1 cellular context compared by ENCODE assay signal in the genomic region with DNA sequence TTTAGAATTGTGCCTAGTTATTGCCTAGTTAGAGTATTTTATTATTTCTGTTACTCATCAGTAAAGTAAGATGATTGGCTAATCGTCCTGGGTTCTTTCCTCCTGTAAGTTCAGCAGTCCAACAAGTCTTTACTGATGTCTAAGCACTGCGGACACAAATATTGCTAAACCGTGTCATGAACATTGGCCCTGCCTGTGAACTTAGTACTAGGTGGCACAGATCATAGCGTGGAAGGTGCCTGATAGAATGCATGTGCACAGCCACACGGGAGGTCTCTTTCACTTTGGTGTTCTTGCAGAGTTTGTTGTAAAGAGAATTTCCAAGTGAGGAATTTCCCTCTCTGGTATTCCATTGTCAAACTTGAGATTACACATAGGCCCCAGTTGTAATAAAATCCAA.
TF ChIP-seq lines count a peak whose summit lies in the region.

No MANE protein-coding gene starts in this region.

TF ChIP-seq in HepG2, 621 proteins besides CTCF, POLR2A, EP300 and RAD21 (continued from another document and continues in another):
- TF ChIP-seq NFKB2 (CRISPR knock-in tag; IDR thresholded peaks at IDR 0.05; ENCODE audit: borderline replicate concordance), result no peak
- peak; percentile 91 for TF ChIP-seq DMAP1 (CRISPR knock-in tag; IDR thresholded peaks at IDR 0.05)
- TF ChIP-seq ZNF761 (CRISPR knock-in tag; conservative IDR thresholded peaks at IDR 0.05), result 0 out of 2 replicates have a peak, but pooled peaks have one; percentile 30
- TF ChIP-seq ZNF879 (CRISPR knock-in tag; IDR thresholded peaks at IDR 0.05), result 0 out of 2 replicates have a peak, but pooled peaks have one; percentile 55
- TF ChIP-seq ZNF263 (CRISPR knock-in tag; IDR thresholded peaks at IDR 0.05), result no peak
- TF ChIP-seq ZMYM4 (CRISPR knock-in tag; IDR thresholded peaks at IDR 0.05), result peak; percentile 88; the same call in 1 of the 2 replicates
- TF ChIP-seq ZMYM2 (CRISPR knock-in tag; IDR thresholded peaks at IDR 0.05), result peak; percentile 94
- TF ChIP-seq, protein P1, sequence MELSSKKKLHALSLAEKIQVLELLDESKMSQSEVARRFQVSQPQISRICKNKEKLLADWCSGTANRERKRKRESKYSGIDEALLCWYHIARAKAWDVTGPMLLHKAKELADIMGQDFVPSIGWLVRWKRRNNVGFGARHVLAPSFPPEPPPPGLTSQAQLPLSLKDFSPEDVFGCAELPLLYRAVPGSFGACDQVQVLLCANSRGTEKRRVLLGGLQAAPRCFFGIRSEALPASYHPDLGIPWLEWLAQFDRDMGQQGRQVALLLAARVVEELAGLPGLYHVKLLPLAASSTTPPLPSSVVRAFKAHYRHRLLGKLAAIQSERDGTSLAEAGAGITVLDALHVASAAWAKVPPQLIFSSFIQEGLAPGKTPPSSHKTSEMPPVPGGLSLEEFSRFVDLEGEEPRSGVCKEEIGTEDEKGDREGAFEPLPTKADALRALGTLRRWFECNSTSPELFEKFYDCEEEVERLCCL (CRISPR knock-in tag; IDR thresholded peaks at IDR 0.05; ENCODE audit: borderline replicate concordance), result no peak
- TF ChIP-seq BATF2 (CRISPR knock-in tag; IDR thresholded peaks at IDR 0.05), result no peak
- TF ChIP-seq HOXA3 (CRISPR knock-in tag; IDR thresholded peaks at IDR 0.05), result peak; percentile 87; the same call in 1 of the 2 replicates
- TF ChIP-seq ZNF274 (CRISPR knock-in tag; IDR thresholded peaks at IDR 0.05), result no peak
- peak; percentile 49; the same call in 1 of the 2 replicates for TF ChIP-seq YEATS2 (CRISPR knock-in tag; IDR thresholded peaks at IDR 0.05; ENCODE audit: borderline replicate concordance)
- no peak for TF ChIP-seq ATAD3A (CRISPR knock-in tag; IDR thresholded peaks at IDR 0.05)
- no peak for TF ChIP-seq SRSF9 (IDR thresholded peaks at IDR 0.05; ENCODE audit: borderline replicate concordance, insufficient read depth, low read depth, low read length, poor library complexity, severe bottlenecking)
- no peak for TF ChIP-seq SNAPC2 (CRISPR knock-in tag; IDR thresholded peaks at IDR 0.05)
- no peak for TF ChIP-seq NRL (CRISPR knock-in tag; IDR thresholded peaks at IDR 0.05; ENCODE audit: borderline replicate concordance)
- TF ChIP-seq FIP1L1 (IDR thresholded peaks at IDR 0.05; ENCODE audit: borderline replicate concordance, insufficient read depth, low read depth, low read length), result no peak
- no peak for TF ChIP-seq MTF2 (CRISPR knock-in tag; IDR thresholded peaks at IDR 0.05; ENCODE audit: borderline replicate concordance)
- TF ChIP-seq CSRNP1 (CRISPR knock-in tag; IDR thresholded peaks at IDR 0.05), result no peak
- TF ChIP-seq MAZ (IDR thresholded peaks at IDR 0.05; ENCODE audit: borderline replicate concordance, low read depth, low read length), result no peak
- TF ChIP-seq MAZ (CRISPR knock-in tag; IDR thresholded peaks at IDR 0.05; ENCODE audit: low read depth), result no peak; the same call in 1 of the 2 replicates
- TF ChIP-seq, protein P2, sequence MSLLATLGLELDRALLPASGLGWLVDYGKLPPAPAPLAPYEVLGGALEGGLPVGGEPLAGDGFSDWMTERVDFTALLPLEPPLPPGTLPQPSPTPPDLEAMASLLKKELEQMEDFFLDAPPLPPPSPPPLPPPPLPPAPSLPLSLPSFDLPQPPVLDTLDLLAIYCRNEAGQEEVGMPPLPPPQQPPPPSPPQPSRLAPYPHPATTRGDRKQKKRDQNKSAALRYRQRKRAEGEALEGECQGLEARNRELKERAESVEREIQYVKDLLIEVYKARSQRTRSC (CRISPR knock-in tag; IDR thresholded peaks at IDR 0.05; ENCODE audit: low read depth), result no peak
- TF ChIP-seq HMG20B (CRISPR knock-in tag; conservative IDR thresholded peaks at IDR 0.05), result 0 out of 2 replicates have a peak, but pooled peaks have one; percentile 25
- TF ChIP-seq RERE (CRISPR knock-in tag; IDR thresholded peaks at IDR 0.05; ENCODE audit: low read depth), result 0 out of 2 replicates have a peak, but pooled peaks have one; percentile 46
- peak; percentile 36; the same call in 1 of the 2 replicates for TF ChIP-seq MAFF (IDR thresholded peaks at IDR 0.05; ENCODE audit: low read depth, low read length)
- TF ChIP-seq ZNF772 (CRISPR knock-in tag; IDR thresholded peaks at IDR 0.05), result no peak
- peak; percentile 63; the same call in 1 of the 2 replicates for TF ChIP-seq NR2F2 (IDR thresholded peaks at IDR 0.05; ENCODE audit: borderline replicate concordance, low read depth)
- TF ChIP-seq MYC (CRISPR knock-in tag; IDR thresholded peaks at IDR 0.05; ENCODE audit: borderline replicate concordance), result peak; percentile 86
- no peak; the same call in 1 of the 2 replicates for TF ChIP-seq GATA4 (IDR thresholded peaks at IDR 0.05; ENCODE audit: borderline replicate concordance, low read depth)
- no peak for TF ChIP-seq PAX8 (CRISPR knock-in tag; IDR thresholded peaks at IDR 0.05; ENCODE audit: borderline replicate concordance)
- TF ChIP-seq ZNF383 (CRISPR knock-in tag; IDR thresholded peaks at IDR 0.05; ENCODE audit: borderline replicate concordance), result no peak
- no peak for TF ChIP-seq TSC22D2 (CRISPR knock-in tag; IDR thresholded peaks at IDR 0.05; ENCODE audit: borderline replicate concordance)
- no peak for TF ChIP-seq MED8 (CRISPR knock-in tag; IDR thresholded peaks at IDR 0.05; ENCODE audit: insufficient replicate concordance)
- no peak for TF ChIP-seq PCBP1 (IDR thresholded peaks at IDR 0.05; ENCODE audit: borderline replicate concordance, low read depth, low read length)
- no peak for TF ChIP-seq ZNF615 (CRISPR knock-in tag; IDR thresholded peaks at IDR 0.05; ENCODE audit: borderline replicate concordance)
- TF ChIP-seq NR3C1 (CRISPR knock-in tag; IDR thresholded peaks at IDR 0.05), result no peak
- no peak for TF ChIP-seq POLR2G (IDR thresholded peaks at IDR 0.05; ENCODE audit: low read depth, low read length)
- TF ChIP-seq FOXA1 (IDR thresholded peaks at IDR 0.05), result no peak
- peak; percentile 59 for TF ChIP-seq FOXA1 (CRISPR knock-in tag; IDR thresholded peaks at IDR 0.05)
- no peak for TF ChIP-seq ZNF781 (CRISPR knock-in tag; IDR thresholded peaks at IDR 0.05; ENCODE audit: borderline replicate concordance, not compliant biosample characterization)
- no peak for TF ChIP-seq ZBTB10 (CRISPR knock-in tag; IDR thresholded peaks at IDR 0.05; ENCODE audit: borderline replicate concordance)
- no peak for TF ChIP-seq ZNF234 (CRISPR knock-in tag; conservative IDR thresholded peaks at IDR 0.05)
- no peak for TF ChIP-seq CCDC6 (CRISPR knock-in tag; IDR thresholded peaks at IDR 0.05)
- no peak for TF ChIP-seq ZBTB1 (CRISPR knock-in tag; IDR thresholded peaks at IDR 0.05; ENCODE audit: borderline replicate concordance)
- TF ChIP-seq TMF1 (CRISPR knock-in tag; IDR thresholded peaks at IDR 0.05; ENCODE audit: low read depth), result no peak
- no peak for TF ChIP-seq KDM4B (CRISPR knock-in tag; IDR thresholded peaks at IDR 0.05)
- peak; percentile 69; the same call in 1 of the 3 replicates for TF ChIP-seq MXI1 (IDR thresholded peaks at IDR 0.05; ENCODE audit: borderline replicate concordance, low read depth, low read length)
- no peak for TF ChIP-seq PLSCR1 (CRISPR knock-in tag; IDR thresholded peaks at IDR 0.05; ENCODE audit: borderline replicate concordance)
- TF ChIP-seq NR1H2 (CRISPR knock-in tag; IDR thresholded peaks at IDR 0.05; ENCODE audit: borderline replicate concordance, low read depth), result no peak
- TF ChIP-seq SRSF4 (IDR thresholded peaks at IDR 0.05; ENCODE audit: low read depth, low read length, poor library complexity, severe bottlenecking), result no peak
- TF ChIP-seq MATR3 (CRISPR knock-in tag; IDR thresholded peaks at IDR 0.05), result no peak
- TF ChIP-seq JUNB (CRISPR knock-in tag; IDR thresholded peaks at IDR 0.05; ENCODE audit: borderline replicate concordance), result no peak
- TF ChIP-seq ZNF30 (CRISPR knock-in tag; IDR thresholded peaks at IDR 0.05), result no peak
- TF ChIP-seq BRCA1 (CRISPR knock-in tag; IDR thresholded peaks at IDR 0.05), result 0 out of 2 replicates have a peak, but pooled peaks have one; percentile 53
- TF ChIP-seq TGIF2 (CRISPR knock-in tag; IDR thresholded peaks at IDR 0.05), result peak; percentile 88
- no peak for TF ChIP-seq SYNCRIP (IDR thresholded peaks at IDR 0.05; ENCODE audit: insufficient read depth, low read depth, low read length)
- TF ChIP-seq ZZZ3 (CRISPR knock-in tag; IDR thresholded peaks at IDR 0.05; ENCODE audit: borderline replicate concordance), result no peak
- TF ChIP-seq CREB3 (CRISPR knock-in tag; IDR thresholded peaks at IDR 0.05), result no peak
- TF ChIP-seq GTF2F1 (IDR thresholded peaks at IDR 0.05; ENCODE audit: low read length), result no peak
- peak; percentile 97 for TF ChIP-seq POGZ (CRISPR knock-in tag; IDR thresholded peaks at IDR 0.05)
